ENCODE assay signal across 8 cellular contexts in the genomic region with DNA sequence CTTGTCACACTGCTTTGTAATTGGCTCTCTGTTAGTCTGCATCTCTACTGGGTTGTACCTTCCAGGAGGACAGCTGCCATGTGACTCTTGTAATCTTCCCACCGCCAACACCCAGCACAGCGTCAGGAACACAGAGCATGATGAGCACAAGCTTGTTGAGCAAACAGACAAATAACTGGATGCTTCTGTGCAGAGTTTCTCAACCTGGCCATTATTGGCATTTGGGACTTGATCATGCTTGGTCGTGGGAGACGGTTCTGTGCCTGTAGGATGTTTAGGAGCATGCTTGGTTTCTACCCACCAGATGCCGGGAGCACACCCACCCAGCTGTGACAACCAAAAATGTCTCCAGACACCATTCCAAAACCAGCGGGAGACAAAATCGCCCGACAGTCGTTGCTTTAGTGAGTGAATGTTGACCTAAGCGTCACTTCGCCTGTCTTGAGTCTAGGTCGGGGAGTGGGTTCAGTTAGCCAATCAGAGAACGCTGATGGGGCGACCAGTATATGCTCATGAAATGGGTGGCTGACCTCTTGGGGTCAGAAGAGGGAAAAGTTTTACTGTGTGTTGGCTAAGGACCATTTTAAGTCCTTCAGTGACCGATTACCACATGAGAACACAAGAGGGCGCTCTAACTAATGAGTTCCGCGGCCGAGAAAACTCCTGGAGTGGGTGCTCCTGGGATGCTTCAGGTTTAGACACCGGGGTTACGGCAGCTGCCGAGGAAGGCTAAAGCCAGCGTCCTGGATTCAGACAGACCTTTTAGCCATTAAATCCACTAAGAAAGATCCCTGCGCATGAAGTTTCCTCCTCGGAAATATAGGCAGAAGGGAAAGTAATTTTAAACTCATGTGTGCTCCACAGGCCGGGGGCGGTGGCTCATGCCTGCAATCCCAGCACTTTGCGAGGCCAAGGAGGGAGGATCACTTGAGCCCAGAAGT.
A peak's percentile ranks its signal among the peaks of the same experiment; 100 is the strongest.
DNase-seq lines count a peak whose midpoint lies in the region; ATAC-seq lines count a peak whose summit lies in the region.

No MANE protein-coding gene starts in this region.

- ATAC-seq in HG03095 (IDR thresholded peaks at IDR 0.05; ENCODE audit: unreplicated experiment), result no peak

- H3K4me1 Mint-ChIP-seq in T-helper 2 cell treated with Interferon-gamma antibody and Interleukin-4, amounts not matched to agents 5 μg/mL and 100 μg/mL, for 36 hours (ENCODE audit: low read depth), result no peaks in the 10 kb centered on the region

- peaks cover 3% of the 10 kb centered on the region for H3K27me3 Mint-ChIP-seq in T-helper 2 cell treated with Interferon-gamma antibody and Interleukin-4, amounts not matched to agents 5 μg/mL and 100 μg/mL, for 36 hours (ENCODE audit: low read depth)

- H3K36me3 Mint-ChIP-seq in T-helper 2 cell treated with Interferon-gamma antibody and Interleukin-4, amounts not matched to agents 5 μg/mL and 100 μg/mL, for 36 hours (ENCODE audit: low read depth), result no peaks in the 10 kb centered on the region

- no peaks in the 10 kb centered on the region for H3K9me3 Mint-ChIP-seq in T-helper 2 cell treated with Interferon-gamma antibody and Interleukin-4, amounts not matched to agents 5 μg/mL and 100 μg/mL, for 36 hours

- H3K27ac Mint-ChIP-seq in T-helper 2 cell treated with Interferon-gamma antibody and Interleukin-4, amounts not matched to agents 5 μg/mL and 100 μg/mL, for 36 hours, result no peak overlapping the region

- peak overlapping the region; percentile 43 for H3K4me3 Mint-ChIP-seq in T-helper 2 cell treated with Interferon-gamma antibody and Interleukin-4, amounts not matched to agents 5 μg/mL and 100 μg/mL, for 36 hours

- DNase-seq in DMS79 treated with DMSO at 0.1 percent for 48 hours (lab: John Stamatoyannopoulos, UW), result peak; percentile 11
- DNase-seq in DMS79 (lab: John Stamatoyannopoulos, UW), result no peak
- DNase-seq in NCI-H2029 (lab: John Stamatoyannopoulos, UW), result peak; percentile 42
- peak; percentile 44 for DNase-seq in T-helper 2 cell treated with Interferon-gamma antibody and Interleukin-4, amounts not matched to agents 5 μg/mL and 100 μg/mL, for 36 hours (ENCODE audit: low spot score)
- DNase-seq in astrocyte of the hippocampus (ENCODE audit: low read depth, low spot score), result peak; percentile 81
- peak; percentile 82 for DNase-seq in iPS DF 4.7 (ENCODE audit: extremely low read depth, low spot score)
- DNase-seq in smooth muscle cell of the brain vasculature (ENCODE audit: low read depth, low spot score), result peak; percentile 57
